In genomic region chr7:144355176-144355822, GRCh38 we compare ENCODE assay signal across 8 cellular contexts. TPM values are rescaled to one million over a fixed set of nuclear protein-coding genes. Genes with fewer than 3 reads are reported as not detected.
DNase-seq lines count a peak whose midpoint lies in the region; ATAC-seq and TF ChIP-seq lines count a peak whose summit lies in the region.
"Not testable (repeated sequence)": the region's sequence is repeated elsewhere in the genome, so short reads cannot be mapped to it uniquely, and the experiment has no call there.

Gene ARHGEF5, plus strand, starts transcription at chr7:144355402. Its CDS starts 7,268 bp downstream, at chr7:144362670.

- TF ChIP-seq POLR2A in stomach (IDR thresholded peaks at IDR 0.05) = not testable (repeated sequence)

- CTCF ChIA-PET in activated CD8-positive, alpha-beta memory T cell treated with anti-CD3 and anti-CD28 coated beads, Interleukin-2, amount 10 ng/mL, durations not matched to agents 7 days and 5 days (lab: Charles Lee) = not testable (repeated sequence)

- H3K27me3 Mint-ChIP-seq in activated CD8-positive, alpha-beta memory T cell treated with anti-CD3 and anti-CD28 coated beads, Interleukin-2, amount 10 ng/mL, durations not matched to agents 7 days and 5 days; memory B cell: not testable (repeated sequence)

- H3K4me1 ChIP-seq in stomach = not testable (repeated sequence)

- TF ChIP-seq CTCF in epithelial cell of esophagus (IDR thresholded peaks at IDR 0.05; ENCODE audit: insufficient read depth, low read depth, low read length, missing control alignments); stomach (IDR thresholded peaks at IDR 0.05): not testable (repeated sequence)

- not testable (repeated sequence) for H3K9me3 ChIP-seq in stomach

- H3K4me3 ChIP-seq in epithelial cell of esophagus (ENCODE audit: low read length) = peak within 1 kb of the TSS; percentile 13
- not testable (repeated sequence) for H3K4me3 ChIP-seq in stomach

- not testable (repeated sequence) for H3K27me3 ChIP-seq in stomach

- H3K36me3 Mint-ChIP-seq in activated CD8-positive, alpha-beta memory T cell treated with anti-CD3 and anti-CD28 coated beads, Interleukin-2, amount 10 ng/mL, durations not matched to agents 7 days and 5 days; memory B cell: not testable (repeated sequence)

- not testable (repeated sequence) for H3K4me1 Mint-ChIP-seq in activated CD8-positive, alpha-beta memory T cell treated with anti-CD3 and anti-CD28 coated beads, Interleukin-2, amount 10 ng/mL, durations not matched to agents 7 days and 5 days; memory B cell

- H3K4me3 Mint-ChIP-seq in activated CD8-positive, alpha-beta memory T cell treated with anti-CD3 and anti-CD28 coated beads, Interleukin-2, amount 10 ng/mL, durations not matched to agents 7 days and 5 days = peak within 1 kb of the TSS; percentile 82
- peak within 1 kb of the TSS; percentile 81 for H3K4me3 Mint-ChIP-seq in memory B cell

- WGBS in stomach, 5 donors = no CpG with 5 or more reads among the region's 50 CpGs

- intact Hi-C loops in stomach (cut with DNase I; ENCODE audit: low total_unique reads) = not testable (repeated sequence)

- H3K27ac ChIP-seq in stomach = not testable (repeated sequence)

- H3K9me3 Mint-ChIP-seq in activated CD8-positive, alpha-beta memory T cell treated with anti-CD3 and anti-CD28 coated beads, Interleukin-2, amount 10 ng/mL, durations not matched to agents 7 days and 5 days (ENCODE audit: low read depth); memory B cell: not testable (repeated sequence)

- H3K27ac Mint-ChIP-seq in activated CD8-positive, alpha-beta memory T cell treated with anti-CD3 and anti-CD28 coated beads, Interleukin-2, amount 10 ng/mL, durations not matched to agents 7 days and 5 days = peak within 1 kb of the TSS; percentile 65
- H3K27ac Mint-ChIP-seq in memory B cell = not testable (repeated sequence)

- H3K36me3 ChIP-seq in stomach = not testable (repeated sequence)

- not testable (repeated sequence) for DNase-seq in activated CD8-positive, alpha-beta memory T cell treated with anti-CD3 and anti-CD28 coated beads, Interleukin-2, amount 10 ng/mL, durations not matched to agents 7 days and 5 days; epithelial cell of esophagus (ENCODE audit: low read depth); memory B cell (ENCODE audit: low spot score in 2 of 2); stomach

- ATAC-seq in GM18508 (IDR thresholded peaks at IDR 0.05; ENCODE audit: insufficient read depth, unreplicated experiment) (peak; percentile 50), GM21423 (IDR thresholded peaks at IDR 0.05; ENCODE audit: unreplicated experiment) (peak; percentile 70), HG02938 (IDR thresholded peaks at IDR 0.05; ENCODE audit: unreplicated experiment) (peak; percentile 79), HG03565 (IDR thresholded peaks at IDR 0.05; ENCODE audit: unreplicated experiment) (peak; percentile 62), memory B cell (ENCODE audit: low read depth) (peak; percentile 77)
- peak; percentile 89 for ATAC-seq in activated CD8-positive, alpha-beta memory T cell treated with anti-CD3 and anti-CD28 coated beads, Interleukin-2, amount 10 ng/mL, durations not matched to agents 7 days and 5 days

- not testable (repeated sequence) for TF ChIP-seq EP300 in stomach (IDR thresholded peaks at IDR 0.05)

RNA-seq across cellular contexts. Expression of gene ARHGEF5, which starts in this region (rescaled TPM):
- total RNA-seq in activated CD8-positive, alpha-beta memory T cell treated with anti-CD3 and anti-CD28 coated beads, Interleukin-2, amount 10 ng/mL, durations not matched to agents 7 days and 5 days = 1 to 10 TPM; 5.6 to 7.4 TPM
- 10 to 100 TPM in 4 of 5 donors, 1 to 10 TPM in 1; 9.4 to 92.1 (median 18.1) TPM for total RNA-seq in stomach
- polyA plus RNA-seq in stomach = 10 to 100 TPM; 11.0 to 14.1 (median 12.0) TPM
